Comparison of ENCODE assay signal across 2 cellular contexts in genomic region chr7:129767120-129768011, GRCh38.
TF ChIP-seq lines count a peak whose summit lies in the region.

No MANE protein-coding gene starts in this region.

TF ChIP-seq in SK-N-SH, 30 proteins besides CTCF, POLR2A, EP300 and RAD21 (continued from another document):
- TF ChIP-seq ZBTB33 (IDR thresholded peaks at IDR 0.05; ENCODE audit: borderline replicate concordance, low read depth) (no peak), FOXM1 (IDR thresholded peaks at IDR 0.05; ENCODE audit: low read depth) (no peak), GABPA (IDR thresholded peaks at IDR 0.05; ENCODE audit: low read depth) (no peak), USF2 (IDR thresholded peaks at IDR 0.05; ENCODE audit: borderline replicate concordance, low read depth, low read length) (no peak), NRF1 (IDR thresholded peaks at IDR 0.05; ENCODE audit: low read depth, low read length) (no peak), NFIC (IDR thresholded peaks at IDR 0.05; ENCODE audit: borderline replicate concordance) (no peak), MXI1 (IDR thresholded peaks at IDR 0.05; ENCODE audit: low read depth, low read length) (no peak), SMC3 (IDR thresholded peaks at IDR 0.05; ENCODE audit: low read depth, low read length) (no peak), POLR2AphosphoS5 (IDR thresholded peaks at IDR 0.05; ENCODE audit: low read depth, low read length) (no peak), SIN3A (IDR thresholded peaks at IDR 0.05; ENCODE audit: borderline replicate concordance, low read depth, low read length) (no peak), TEAD4 (IDR thresholded peaks at IDR 0.05; ENCODE audit: borderline replicate concordance, insufficient read depth) (no peak), MAX (IDR thresholded peaks at IDR 0.05; ENCODE audit: low read depth) (no peak)

TF ChIP-seq in SK-N-SH treated with all-trans-retinoic acid at 6 μM for 48 hours, 23 proteins besides CTCF, POLR2A, EP300 and RAD21 (continued from another document):
- TF ChIP-seq CREB5 (CRISPR knock-in tag; IDR thresholded peaks at IDR 0.05; ENCODE audit: low read depth) (no peak), CSRNP3 (CRISPR knock-in tag; IDR thresholded peaks at IDR 0.05) (no peak), ARNTL (CRISPR knock-in tag; IDR thresholded peaks at IDR 0.05; ENCODE audit: borderline replicate concordance, low read depth) (no peak), ZC3H10 (CRISPR knock-in tag; IDR thresholded peaks at IDR 0.05) (no peak), POU6F1 (CRISPR knock-in tag; IDR thresholded peaks at IDR 0.05; ENCODE audit: borderline replicate concordance, low read depth) (no peak), ZNF70 (CRISPR knock-in tag; IDR thresholded peaks at IDR 0.05) (no peak), PATZ1 (CRISPR knock-in tag; IDR thresholded peaks at IDR 0.05; ENCODE audit: borderline replicate concordance) (no peak), ZNF565 (CRISPR knock-in tag; conservative IDR thresholded peaks at IDR 0.05; ENCODE audit: low read depth) (no peak), PPARA (CRISPR knock-in tag; IDR thresholded peaks at IDR 0.05; ENCODE audit: borderline replicate concordance) (no peak), TOX (CRISPR knock-in tag; IDR thresholded peaks at IDR 0.05; ENCODE audit: borderline replicate concordance) (no peak), TCF4 (CRISPR knock-in tag; IDR thresholded peaks at IDR 0.05; ENCODE audit: borderline replicate concordance) (no peak), ZFP30 (CRISPR knock-in tag; IDR thresholded peaks at IDR 0.05) (no peak), CSDC2 (CRISPR knock-in tag; IDR thresholded peaks at IDR 0.05) (no peak), RARB (CRISPR knock-in tag; IDR thresholded peaks at IDR 0.05) (no peak), BACH2 (CRISPR knock-in tag; IDR thresholded peaks at IDR 0.05; ENCODE audit: borderline replicate concordance) (no peak), OSR1 (CRISPR knock-in tag; IDR thresholded peaks at IDR 0.05) (no peak), GLIS3 (CRISPR knock-in tag; IDR thresholded peaks at IDR 0.05) (no peak)
